Comparison of ENCODE assay signal across 33 cellular contexts in the genomic region with DNA sequence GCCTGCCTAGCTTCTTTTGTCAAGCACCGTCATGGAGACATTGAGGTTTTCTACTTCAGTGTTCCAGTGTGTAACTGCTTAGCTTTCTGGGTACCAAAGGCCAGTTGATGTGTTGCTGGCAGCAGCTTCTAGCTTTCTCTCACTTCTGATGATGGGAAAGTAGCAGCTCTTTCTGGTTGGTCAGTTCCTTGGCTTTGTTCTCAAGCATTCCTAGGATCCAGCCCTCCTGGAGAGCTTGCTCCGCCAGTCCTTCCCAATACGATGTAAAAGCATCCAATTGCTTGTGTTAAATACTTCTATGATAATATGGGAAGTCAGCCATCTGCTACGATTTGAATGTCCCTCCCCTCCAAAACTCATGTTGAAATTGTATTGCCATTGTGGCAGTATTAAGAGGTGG.
"Had no signal": no experiment of that assay in that cellular context is flagged by ENCODE, and none has a peak within 500 bp of the region (broad histone marks: within the 10 kb centered on the region; RNA-seq: fewer than 3 reads in every experiment).

No MANE protein-coding gene starts in this region.

- H3K27me3 Mint-ChIP-seq: activated CD4-positive, alpha-beta T cell treated with anti-CD3 and anti-CD28 coated beads, Interleukin-2, amount 10 ng/mL, durations not matched to agents 24 days and 14 days; activated CD8-positive, alpha-beta memory T cell treated with anti-CD3 and anti-CD28 coated beads, Interleukin-2, amount 10 ng/mL, durations not matched to agents 7 days and 5 days had no signal

- H3K4me1 ChIP-seq: esophagus muscularis mucosa, gastroesophageal sphincter, heart right ventricle had no signal

- H3K27ac ChIP-seq: brain microvascular endothelial cell, esophagus muscularis mucosa, gastroesophageal sphincter, heart right ventricle, WERI-Rb-1 had no signal

- H3K27me3 ChIP-seq: brain microvascular endothelial cell, esophagus muscularis mucosa, gastroesophageal sphincter, heart right ventricle had no signal

- H3K36me3 Mint-ChIP-seq: activated CD4-positive, alpha-beta memory T cell treated with anti-CD3 and anti-CD28 coated beads for 36 hours; activated CD8-positive, alpha-beta memory T cell treated with anti-CD3 and anti-CD28 coated beads, Interleukin-2, amount 10 ng/mL, durations not matched to agents 7 days and 5 days; activated naive CD8-positive, alpha-beta T cell had no signal

- H3K4me3 Mint-ChIP-seq: activated CD4-positive, alpha-beta memory T cell treated with anti-CD3 and anti-CD28 coated beads for 36 hours; activated CD4-positive, alpha-beta T cell treated with anti-CD3 and anti-CD28 coated beads for 36 hours; activated CD4-positive, alpha-beta T cell treated with anti-CD3 and anti-CD28 coated beads, Interleukin-2, amount 10 ng/mL, durations not matched to agents 24 days and 14 days; activated CD8-positive, alpha-beta memory T cell treated with anti-CD3 and anti-CD28 coated beads, Interleukin-2, amount 10 ng/mL, durations not matched to agents 7 days and 5 days; activated CD8-positive, alpha-beta T cell treated with anti-CD3 and anti-CD28 coated beads, Interleukin-2, amount 10 ng/mL, durations not matched to agents 7 days and 5 days; activated naive CD8-positive, alpha-beta T cell; activated T-cell treated with anti-CD3 and anti-CD28 coated beads, Interleukin-2, amount 50 U/mL, for 24 hours; activated T-helper 17 cell treated with anti-CD3 and anti-CD28 coated beads, Interleukin-2, amount 50 U/mL, for 72 hours; effector memory CD8-positive, alpha-beta T cell; T-helper 17 cell; T-helper 2 cell treated with Interferon-gamma antibody and Interleukin-4, amounts not matched to agents 5 μg/mL and 100 μg/mL, for 36 hours had no signal

- ATAC-seq: activated CD4-positive, alpha-beta T cell treated with anti-CD3 and anti-CD28 coated beads for 36 hours; activated CD8-positive, alpha-beta memory T cell treated with anti-CD3 and anti-CD28 coated beads, Interleukin-2, amount 10 ng/mL, durations not matched to agents 7 days and 5 days; activated CD8-positive, alpha-beta T cell treated with anti-CD3 and anti-CD28 coated beads, Interleukin-2, amount 10 ng/mL, durations not matched to agents 7 days and 5 days; activated T-helper 17 cell treated with anti-CD3 and anti-CD28 coated beads, Interleukin-2, amount 50 U/mL, for 72 hours; effector memory CD8-positive, alpha-beta T cell; gastroesophageal sphincter; heart right ventricle; T-helper 17 cell had no signal

- H3K4me1 Mint-ChIP-seq: activated CD4-positive, alpha-beta T cell treated with anti-CD3 and anti-CD28 coated beads for 36 hours; activated CD4-positive, alpha-beta T cell treated with anti-CD3 and anti-CD28 coated beads, Interleukin-2, amount 10 ng/mL, durations not matched to agents 24 days and 14 days; activated CD8-positive, alpha-beta memory T cell treated with anti-CD3 and anti-CD28 coated beads, Interleukin-2, amount 10 ng/mL, durations not matched to agents 7 days and 5 days; activated T-helper 17 cell treated with anti-CD3 and anti-CD28 coated beads, Interleukin-2, amount 50 U/mL, for 72 hours; T-helper 17 cell had no signal

- H3K27ac Mint-ChIP-seq: activated CD4-positive, alpha-beta memory T cell treated with anti-CD3 and anti-CD28 coated beads for 36 hours; activated CD4-positive, alpha-beta T cell treated with anti-CD3 and anti-CD28 coated beads for 36 hours; activated CD4-positive, alpha-beta T cell treated with anti-CD3 and anti-CD28 coated beads, Interleukin-2, amount 10 ng/mL, durations not matched to agents 24 days and 14 days; activated CD8-positive, alpha-beta memory T cell treated with anti-CD3 and anti-CD28 coated beads, Interleukin-2, amount 10 ng/mL, durations not matched to agents 7 days and 5 days; activated CD8-positive, alpha-beta T cell treated with anti-CD3 and anti-CD28 coated beads, Interleukin-2, amount 10 ng/mL, durations not matched to agents 7 days and 5 days; activated naive CD8-positive, alpha-beta T cell; activated T-cell treated with anti-CD3 and anti-CD28 coated beads, Interleukin-2, amount 50 U/mL, for 24 hours; activated T-helper 17 cell treated with anti-CD3 and anti-CD28 coated beads, Interleukin-2, amount 50 U/mL, for 72 hours; effector memory CD8-positive, alpha-beta T cell; T-helper 17 cell; T-helper 2 cell treated with Interferon-gamma antibody and Interleukin-4, amounts not matched to agents 5 μg/mL and 100 μg/mL, for 36 hours had no signal

- DNase-seq: activated CD4-positive, alpha-beta memory T cell treated with anti-CD3 and anti-CD28 coated beads for 36 hours; activated CD4-positive, alpha-beta T cell treated with anti-CD3 and anti-CD28 coated beads for 36 hours; activated CD4-positive, alpha-beta T cell treated with anti-CD3 and anti-CD28 coated beads, Interleukin-2, amount 10 ng/mL, durations not matched to agents 24 days and 14 days; activated CD4-positive, CD25-positive, alpha-beta regulatory T cell; activated CD4-positive, CD25-positive, alpha-beta regulatory T cell treated with anti-CD3 and anti-CD28 coated beads, Interleukin-2, amount 50 U/mL, for 72 hours; activated CD8-positive, alpha-beta memory T cell treated with anti-CD3 and anti-CD28 coated beads, Interleukin-2, amount 10 ng/mL, durations not matched to agents 7 days and 5 days; activated CD8-positive, alpha-beta memory T cell treated with anti-CD3 and anti-CD28 coated beads, Interleukin-2, amount 50 U/mL, for 4 hours; activated CD8-positive, alpha-beta T cell treated with anti-CD3 and anti-CD28 coated beads, Interleukin-2, amount 10 ng/mL, durations not matched to agents 7 days and 5 days; activated effector memory CD4-positive, alpha-beta T cell treated with Interleukin-2 at 50 U/mL for 16 hours; activated gamma-delta T cell treated with Interleukin-2 at 50 U/mL for 16 hours; activated naive CD4-positive, alpha-beta T cell treated with anti-CD3 and anti-CD28 coated beads, Interleukin-2, amount 50 U/mL, for 16 hours; activated naive CD4-positive, alpha-beta T cell treated with Interleukin-2 at 50 U/mL for 16 hours; activated T-cell treated with anti-CD3 and anti-CD28 coated beads, Interleukin-2, amount 50 U/mL, for 24 hours; amniotic stem cell; anterior cingulate cortex; brain microvascular endothelial cell; caudate nucleus; cortex of kidney; dermis blood vessel endothelial cell; effector CD4-positive, alpha-beta T cell; effector memory CD8-positive, alpha-beta T cell; erythroblast; foreskin melanocyte; heart right ventricle; T-helper 1 cell; T-helper 17 cell; T1000; WERI-Rb-1 had no signal

- H3K4me3 ChIP-seq: esophagus muscularis mucosa, gastroesophageal sphincter, heart right ventricle had no signal

- H3K9me3 ChIP-seq: esophagus muscularis mucosa, gastroesophageal sphincter, heart right ventricle had no signal

- H3K9me3 Mint-ChIP-seq: activated CD4-positive, alpha-beta memory T cell treated with anti-CD3 and anti-CD28 coated beads for 36 hours; activated CD4-positive, alpha-beta T cell treated with anti-CD3 and anti-CD28 coated beads, Interleukin-2, amount 10 ng/mL, durations not matched to agents 24 days and 14 days; activated T-cell treated with anti-CD3 and anti-CD28 coated beads, Interleukin-2, amount 50 U/mL, for 24 hours; activated T-helper 17 cell treated with anti-CD3 and anti-CD28 coated beads, Interleukin-2, amount 50 U/mL, for 72 hours; effector memory CD8-positive, alpha-beta T cell; T-helper 2 cell treated with Interferon-gamma antibody and Interleukin-4, amounts not matched to agents 5 μg/mL and 100 μg/mL, for 36 hours had no signal
